ENCODE assay signal across 21 cellular contexts in genomic region chr10:34282186-34282585, GRCh38.
A peak's percentile ranks its signal among the peaks of the same experiment; 100 is the strongest.
DNase-seq lines count a peak whose midpoint lies in the region; ATAC-seq and TF ChIP-seq lines count a peak whose summit lies in the region.
"Had no signal": no experiment of that assay in that cellular context is flagged by ENCODE, and none has a peak within 500 bp of the region (broad histone marks: within the 10 kb centered on the region; RNA-seq: fewer than 3 reads in every experiment).

No MANE protein-coding gene starts in this region.

- H3K27me3 ChIP-seq in GM06990 (replicated peaks; ENCODE audit: control insufficient read depth, insufficient read depth, low read length) = no peaks in the 10 kb centered on the region
- H3K27me3 ChIP-seq: SJCRH30, tibial nerve had no signal

- ATAC-seq in GM18909 (IDR thresholded peaks at IDR 0.05; ENCODE audit: poor library complexity, unreplicated experiment) (peak; percentile 47), HG03457 (IDR thresholded peaks at IDR 0.05; ENCODE audit: unreplicated experiment) (no peak)
- ATAC-seq: effector memory CD8-positive, alpha-beta T cell; Panc1 had no signal

- TF ChIP-seq CTCF in GM06990 (IDR thresholded peaks at IDR 0.05; ENCODE audit: insufficient read depth, low read length, poor library complexity, severe bottlenecking) (no peak), fibroblast of villous mesenchyme (IDR thresholded peaks at IDR 0.05; ENCODE audit: insufficient read depth, low read depth, low read length) (no peak)

- no peaks in the 10 kb centered on the region for H3K36me3 ChIP-seq in GM06990 (ENCODE audit: control insufficient read depth, insufficient read depth, low read length)
- H3K36me3 ChIP-seq: SJCRH30, tibial nerve had no signal

- H3K4me3 ChIP-seq in GM06990 (replicated peaks; ENCODE audit: low read depth, low read length) (no peak overlapping the region), fibroblast of villous mesenchyme (ENCODE audit: low read depth, low read length) (no peak overlapping the region)
- H3K4me3 ChIP-seq: SJCRH30, tibial nerve had no signal

- DNase-seq in GM06990 (ENCODE audit: extremely low read depth, insufficient read length) = peak; percentile 41
- DNase-seq in NCI-H526 treated with DMSO at 0.1 percent for 48 hours (lab: John Stamatoyannopoulos, UW) = peak; percentile 75
- peak; percentile 61 for DNase-seq in fibroblast of villous mesenchyme (ENCODE audit: low read depth)
- no peak for DNase-seq in occipital lobe (lab: John Stamatoyannopoulos, UW)
- DNase-seq in AG08395 (ENCODE audit: low spot score) = no peak
- DNase-seq: activated CD4-positive, alpha-beta T cell treated with anti-CD3 and anti-CD28 coated beads for 48 hours; activated naive CD4-positive, alpha-beta T cell treated with anti-CD3 and anti-CD28 coated beads, Interleukin-2, amount 50 U/mL, for 16 hours; AML-193; effector memory CD8-positive, alpha-beta T cell; head of caudate nucleus; Karpas-422; NCI-H1930; NCI-H226; posterior cingulate gyrus; SJCRH30; stimulated activated CD4-positive, alpha-beta T cell treated with anti-CD3 and anti-CD28 coated beads, Interleukin-1b, Interleukin-23, amount 100 ng/mL, for 48 hours; stimulated activated naive CD4-positive, alpha-beta T cell had no signal

Comparison
In these comparisons a context has a peak if more than half of its experiments do, and no peak if none do; other contexts are left out.
1. DNase-seq: peak in GM06990 (single experiment), NCI-H526 treated with DMSO at 0.1 percent for 48 hours (single experiment) and fibroblast of villous mesenchyme (single experiment); none in occipital lobe (single experiment) and AG08395 (single experiment).